19 cellular contexts compared by ENCODE assay signal in genomic region chr13:27428160-27428559, GRCh38. TPM values are rescaled to one million over a fixed set of nuclear protein-coding genes. Genes with fewer than 3 reads are reported as not detected.
DNase-seq lines count a peak whose midpoint lies in the region; ATAC-seq and TF ChIP-seq lines count a peak whose summit lies in the region.
"Had no signal": no experiment of that assay in that cellular context is flagged by ENCODE, and none has a peak within 500 bp of the region (broad histone marks: within the 10 kb centered on the region; RNA-seq: fewer than 3 reads in every experiment).

No MANE protein-coding gene starts in this region.

- H3K9ac ChIP-seq in endodermal cell (ENCODE audit: extremely low read depth, low read length, poor library complexity, severe bottlenecking) = no peak overlapping the region

- H3K4me1 ChIP-seq in CD4-positive, CD25-positive, alpha-beta regulatory T cell (ENCODE audit: control insufficient read depth, insufficient read depth, low read length, poor library complexity, severe bottlenecking) = peaks cover 63% of the 10 kb centered on the region
- H3K4me1 ChIP-seq in endodermal cell (ENCODE audit: control insufficient read depth, insufficient read depth, low read length) = no peaks in the 10 kb centered on the region
- H3K4me1 ChIP-seq in mucosa of descending colon (ENCODE audit: low read depth) = peaks cover 31% of the 10 kb centered on the region

- H3K36me3 ChIP-seq in CD4-positive, CD25-positive, alpha-beta regulatory T cell (ENCODE audit: control insufficient read depth, insufficient read depth, low read length) = peaks cover 55% of the 10 kb centered on the region
- H3K36me3 ChIP-seq in endodermal cell (ENCODE audit: control insufficient read depth, insufficient read depth, low read length) (peaks cover 45% of the 10 kb centered on the region), mucosa of descending colon (ENCODE audit: low read depth) (peaks cover 5% of the 10 kb centered on the region)
- H3K36me3 ChIP-seq: uterus had no signal

- no peaks in the 10 kb centered on the region for H3K9me3 ChIP-seq in CD4-positive, CD25-positive, alpha-beta regulatory T cell (ENCODE audit: control insufficient read depth in 2 of 2, low read length in 2 of 2)
- H3K9me3 ChIP-seq in endodermal cell (ENCODE audit: control insufficient read depth, low read length) (no peaks in the 10 kb centered on the region), mucosa of descending colon (no peaks in the 10 kb centered on the region)
- H3K9me3 ChIP-seq: adrenal gland, HAP-1, sigmoid colon, uterus had no signal

- H3K27me3 ChIP-seq in CD4-positive, CD25-positive, alpha-beta regulatory T cell (ENCODE audit: control insufficient read depth, insufficient read depth, low read length) = no peaks in the 10 kb centered on the region
- H3K27me3 ChIP-seq in endodermal cell (ENCODE audit: control insufficient read depth, insufficient read depth, low read length, poor library complexity, severe bottlenecking) = peaks cover 3% of the 10 kb centered on the region
- H3K27me3 ChIP-seq: adrenal gland, sigmoid colon, uterus had no signal

- peaks cover 14 to 87% (median 53%) of the 10 kb centered on the region in 4 donors for H3K4me1 Mint-ChIP-seq in CD4-positive, CD25-positive, alpha-beta regulatory T cell
- H3K4me1 Mint-ChIP-seq in Calu3 (ENCODE audit: low read depth, unreplicated experiment) = peaks cover 31% of the 10 kb centered on the region
- H3K4me1 Mint-ChIP-seq in activated naive CD8-positive, alpha-beta T cell (ENCODE audit: low read depth) = peaks cover 78% of the 10 kb centered on the region
- peaks cover 24% of the 10 kb centered on the region for H3K4me1 Mint-ChIP-seq in neural crest cell
- H3K4me1 Mint-ChIP-seq in endodermal cell = peaks cover 20% of the 10 kb centered on the region

- peak overlapping the region; percentile 96 for H3K4me3 ChIP-seq in CD4-positive, CD25-positive, alpha-beta regulatory T cell (ENCODE audit: low read depth, low read length)
- H3K4me3 ChIP-seq in endodermal cell (ENCODE audit: low read length) (no peak overlapping the region), mucosa of descending colon (no peak overlapping the region)
- H3K4me3 ChIP-seq: adrenal gland, GM12878, HAP-1, sigmoid colon, uterus had no signal

- no peaks in the 10 kb centered on the region for H3K27me3 Mint-ChIP-seq in CD4-positive, CD25-positive, alpha-beta regulatory T cell
- H3K27me3 Mint-ChIP-seq in Calu3 (ENCODE audit: unreplicated experiment) (no peaks in the 10 kb centered on the region), neural crest cell (ENCODE audit: low read depth) (no peaks in the 10 kb centered on the region), endodermal cell (ENCODE audit: insufficient read depth) (peaks cover 7% of the 10 kb centered on the region)
- no peaks in the 10 kb centered on the region for H3K27me3 Mint-ChIP-seq in activated naive CD8-positive, alpha-beta T cell

- no peaks in the 10 kb centered on the region for H3K9me3 Mint-ChIP-seq in CD4-positive, CD25-positive, alpha-beta regulatory T cell
- no peaks in the 10 kb centered on the region for H3K9me3 Mint-ChIP-seq in Calu3 (ENCODE audit: low read depth, unreplicated experiment)
- no peaks in the 10 kb centered on the region for H3K9me3 Mint-ChIP-seq in activated naive CD8-positive, alpha-beta T cell (ENCODE audit: low read depth)
- H3K9me3 Mint-ChIP-seq in neural crest cell = no peaks in the 10 kb centered on the region
- H3K9me3 Mint-ChIP-seq in endodermal cell = no peaks in the 10 kb centered on the region

- BruUV-seq in Calu3 (replicated peaks; lab: Mats Ljungman, UMichigan) = no TSS peak

- CTCF ChIA-PET in Calu3 (lab: Charles Lee) = no interaction called here

- H3K36me3 Mint-ChIP-seq in CD4-positive, CD25-positive, alpha-beta regulatory T cell = peaks cover 51% of the 10 kb centered on the region
- H3K36me3 Mint-ChIP-seq in Calu3 (ENCODE audit: insufficient read depth, unreplicated experiment) = peaks cover 37% of the 10 kb centered on the region
- peaks cover 31% of the 10 kb centered on the region for H3K36me3 Mint-ChIP-seq in activated naive CD8-positive, alpha-beta T cell
- peaks cover 9% of the 10 kb centered on the region for H3K36me3 Mint-ChIP-seq in neural crest cell (ENCODE audit: low read depth)
- peaks cover 36% of the 10 kb centered on the region for H3K36me3 Mint-ChIP-seq in endodermal cell (ENCODE audit: low read depth)

- peak overlapping the region; percentile 36 to 94 (median 89) for H3K4me3 Mint-ChIP-seq in CD4-positive, CD25-positive, alpha-beta regulatory T cell
- H3K4me3 Mint-ChIP-seq in Calu3 (ENCODE audit: low read depth, unreplicated experiment) (peak overlapping the region; percentile 37), neural crest cell (peak overlapping the region; percentile 12), endodermal cell (no peak overlapping the region)
- peak overlapping the region; percentile 76 for H3K4me3 Mint-ChIP-seq in activated naive CD8-positive, alpha-beta T cell

- H3K27ac Mint-ChIP-seq in CD4-positive, CD25-positive, alpha-beta regulatory T cell = peak overlapping the region; percentile 61 to 95 (median 84)
- H3K27ac Mint-ChIP-seq in Calu3 (ENCODE audit: unreplicated experiment) = no peak overlapping the region
- peak overlapping the region; percentile 78 for H3K27ac Mint-ChIP-seq in activated naive CD8-positive, alpha-beta T cell
- H3K27ac Mint-ChIP-seq in neural crest cell (ENCODE audit: unreplicated experiment) = peak overlapping the region; percentile 14
- H3K27ac Mint-ChIP-seq in endodermal cell = no peak overlapping the region

- 93 to 94% methylated on average over 5 of the region's 5 CpGs for WGBS in endodermal cell (ENCODE audit: insufficient coverage in 1 of 2, insufficient read length in 1 of 2), 2 experiments

- no peak for TF ChIP-seq CTCF in Calu3 (IDR thresholded peaks at IDR 0.05; ENCODE audit: unreplicated experiment)
- TF ChIP-seq CTCF in neural crest cell (conservative IDR thresholded peaks at IDR 0.05) = no peak
- TF ChIP-seq CTCF in endodermal cell (conservative IDR thresholded peaks at IDR 0.05) = no peak
- no peak for TF ChIP-seq CTCF in mucosa of descending colon (IDR thresholded peaks at IDR 0.05)

- DNase-seq in CD4-positive, CD25-positive, alpha-beta regulatory T cell = no peak
- DNase-seq in Calu3 = no peak
- DNase-seq in neural crest cell (ENCODE audit: low read depth, low spot score) = no peak
- DNase-seq in endodermal cell = no peak
- DNase-seq in mucosa of descending colon = no peak
- no peak for DNase-seq in SW 1271 (lab: John Stamatoyannopoulos, UW)
- DNase-seq: activated CD4-positive, alpha-beta T cell treated with anti-CD3 and anti-CD28 coated beads, Interleukin-2, amount 50 U/mL, for 1 hour; foreskin melanocyte; NCI-H774; occipital lobe; RPMI8226; sigmoid colon; stimulated activated CD4-positive, alpha-beta T cell treated with anti-CD3 and anti-CD28 coated beads, Interleukin-4, amount 100 ng/mL, for 24 hours; uterus had no signal

- peak overlapping the region; percentile 93 for H3K27ac ChIP-seq in CD4-positive, CD25-positive, alpha-beta regulatory T cell (ENCODE audit: insufficient read depth, low read length, poor library complexity, severe bottlenecking)
- H3K27ac ChIP-seq in endodermal cell (ENCODE audit: low read depth, low read length) = no peak overlapping the region
- H3K27ac ChIP-seq: C4-2B, uterus had no signal

- no peak for ATAC-seq in CD4-positive, CD25-positive, alpha-beta regulatory T cell (ENCODE audit: low read depth in 2 of 2)
- no peak for ATAC-seq in mucosa of descending colon
- ATAC-seq: GM12878 had no signal

- intact Hi-C loops in Calu3 (cut with micrococcal nuclease; ENCODE audit: unreplicated experiment) (no loop called here), mucosa of descending colon (cut with DNase I, micrococcal nuclease) (no loop called here)

RNA-seq across cellular contexts. Expression of gene GTF3A, which starts 3.7 kb away (rescaled TPM):
- 165 TPM for total RNA-seq in CD4-positive, CD25-positive, alpha-beta regulatory T cell
- 100 to 1,000 TPM; 462 to 528 (median 512) TPM for polyA plus RNA-seq in CD4-positive, CD25-positive, alpha-beta regulatory T cell
- total RNA-seq in Calu3 (2022) (89.6 and 95.0 TPM in 2 replicates), neural crest cell (113 and 116 TPM in 2 replicates), endodermal cell (10 to 100 TPM; 70.4 to 80.0 TPM), mucosa of descending colon (10 to 100 TPM; 32.4 to 70.7 (median 43.0) TPM)
- polyA plus RNA-seq in endodermal cell (2013, experiment 1 of 2) = 85.3 TPM
- 88.8 TPM for polyA plus RNA-seq in endodermal cell (2013, experiment 2 of 2)

RNA-seq across cellular contexts. Expression of gene MTIF3, which starts 22.2 kb away (rescaled TPM):
- total RNA-seq in CD4-positive, CD25-positive, alpha-beta regulatory T cell = 48.9 TPM
- 100 to 1,000 TPM in 2 of 4 donors, 10 to 100 TPM in 2; 93.3 to 114 (median 103) TPM for polyA plus RNA-seq in CD4-positive, CD25-positive, alpha-beta regulatory T cell
- total RNA-seq in Calu3 (2022) (21.5 and 25.1 TPM in 2 replicates), neural crest cell (48.5 and 54.1 TPM in 2 replicates), endodermal cell (10 to 100 TPM; 35.0 to 46.8 TPM), mucosa of descending colon (10 to 100 TPM; 54.1 to 57.4 (median 56.3) TPM)
- 68.6 TPM for polyA plus RNA-seq in endodermal cell (2013, experiment 1 of 2)
- polyA plus RNA-seq in endodermal cell (2013, experiment 2 of 2) = 70.6 TPM

Comparison
In these comparisons a context has a peak if more than half of its experiments do, and no peak if none do; other contexts are left out.
1. H3K27ac Mint-ChIP-seq: peak in CD4-positive, CD25-positive, alpha-beta regulatory T cell (3 of 3), activated naive CD8-positive, alpha-beta T cell (single experiment) and neural crest cell (single experiment); none in Calu3 (single experiment) and endodermal cell (single experiment).